Comparison of ENCODE assay signal across 20 cellular contexts in the genomic region with DNA sequence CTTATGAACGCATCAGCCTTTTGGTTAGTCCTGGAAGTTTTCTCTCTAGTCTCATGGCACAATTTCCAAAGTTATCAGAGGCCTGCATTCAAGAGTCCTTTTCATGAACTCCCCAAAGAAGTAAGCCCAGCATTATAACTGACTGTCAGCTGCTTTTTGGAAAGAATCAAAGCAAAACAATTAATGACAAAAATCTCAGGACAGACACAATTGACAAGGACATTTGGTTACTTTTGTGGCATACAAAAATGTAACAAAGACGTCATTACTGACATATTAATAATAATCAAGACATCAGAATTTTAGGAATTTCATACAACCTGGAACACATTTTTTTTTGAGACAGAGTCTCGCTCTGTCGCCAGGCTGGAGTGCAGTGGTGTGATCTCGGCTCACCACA. TPM values are rescaled to one million over a fixed set of nuclear protein-coding genes. Genes with fewer than 3 reads are reported as not detected.
DNase-seq lines count a peak whose midpoint lies in the region; ATAC-seq and TF ChIP-seq lines count a peak whose summit lies in the region.
"Had no signal": no experiment of that assay in that cellular context is flagged by ENCODE, and none has a peak within 500 bp of the region (broad histone marks: within the 10 kb centered on the region; RNA-seq: fewer than 3 reads in every experiment).

No MANE protein-coding gene starts in this region.

- peak overlapping the region; percentile 68 for H3K27ac Mint-ChIP-seq in T-helper 17 cell
- peak overlapping the region; percentile 34 for H3K27ac Mint-ChIP-seq in dendritic cell treated with granulocyte-macrophage colony-stimulating factor and Interleukin-4, amounts not matched to agents 40 ng/mL and 50 ng/mL, for 4 days
- peak overlapping the region in 4 of 6 donors; percentile 9 to 51 (median 28) for H3K27ac Mint-ChIP-seq in naive B cell
- no peak overlapping the region for H3K27ac Mint-ChIP-seq in T-helper 2 cell treated with Interferon-gamma antibody and Interleukin-4, amounts not matched to agents 5 μg/mL and 100 μg/mL, for 36 hours
- H3K27ac Mint-ChIP-seq: CD4-positive, alpha-beta T cell had no signal

- H3K9me3 ChIP-seq in T-helper 17 cell (ENCODE audit: control insufficient read depth, low read length, poor library complexity, severe bottlenecking): no peaks in the 10 kb centered on the region
- H3K9me3 ChIP-seq: Caco-2 had no signal

- ATAC-seq in T-helper 17 cell (no peak), naive B cell (ENCODE audit: low read depth in 2 of 2) (no peak), HG03442 (IDR thresholded peaks at IDR 0.05; ENCODE audit: unreplicated experiment) (no peak)
- ATAC-seq: SK-N-SH treated with all-trans-retinoic acid at 6 μM for 48 hours had no signal

- H3K4me3 Mint-ChIP-seq in T-helper 17 cell (no peak overlapping the region), naive B cell (peak overlapping the region in 1 of 8 donors; percentile 15)
- H3K4me3 Mint-ChIP-seq in dendritic cell treated with granulocyte-macrophage colony-stimulating factor and Interleukin-4, amounts not matched to agents 40 ng/mL and 50 ng/mL, for 4 days: no peak overlapping the region
- no peak overlapping the region for H3K4me3 Mint-ChIP-seq in T-helper 2 cell treated with Interferon-gamma antibody and Interleukin-4, amounts not matched to agents 5 μg/mL and 100 μg/mL, for 36 hours
- H3K4me3 Mint-ChIP-seq: CD4-positive, alpha-beta T cell had no signal

- peaks cover 16% of the 10 kb centered on the region for H3K9me3 Mint-ChIP-seq in dendritic cell treated with granulocyte-macrophage colony-stimulating factor and Interleukin-4, amounts not matched to agents 40 ng/mL and 50 ng/mL, for 4 days
- no peaks in the 10 kb centered on the region for H3K9me3 Mint-ChIP-seq in naive B cell
- H3K9me3 Mint-ChIP-seq in T-helper 2 cell treated with Interferon-gamma antibody and Interleukin-4, amounts not matched to agents 5 μg/mL and 100 μg/mL, for 36 hours: no peaks in the 10 kb centered on the region
- H3K9me3 Mint-ChIP-seq: CD4-positive, alpha-beta T cell had no signal

- H3K4me3 ChIP-seq in AG10803 (ENCODE audit: low read length): no peak overlapping the region

- H3K36me3 Mint-ChIP-seq in T-helper 17 cell (ENCODE audit: low read depth) (no peaks in the 10 kb centered on the region), naive B cell (peaks cover 8 to 11% of the 10 kb centered on the region in 2 donors)
- H3K36me3 Mint-ChIP-seq in dendritic cell treated with granulocyte-macrophage colony-stimulating factor and Interleukin-4, amounts not matched to agents 40 ng/mL and 50 ng/mL, for 4 days (ENCODE audit: low read depth): peaks cover 30% of the 10 kb centered on the region
- H3K36me3 Mint-ChIP-seq in T-helper 2 cell treated with Interferon-gamma antibody and Interleukin-4, amounts not matched to agents 5 μg/mL and 100 μg/mL, for 36 hours (ENCODE audit: low read depth): peaks cover 10% of the 10 kb centered on the region

- no peak for TF ChIP-seq CTCF in AG10803 (conservative IDR thresholded peaks at IDR 0.05; ENCODE audit: low read length)

- peak; percentile 16 for DNase-seq in AG10803 (ENCODE audit: low read depth)
- DNase-seq in T-helper 17 cell: no peak
- no peak for DNase-seq in naive B cell
- no peak for DNase-seq in NOMO-1 treated with dmso at 0.1 percent for 144 hours (lab: John Stamatoyannopoulos, UW; ENCODE audit: unreplicated experiment)
- no peak for DNase-seq in T-helper 2 cell treated with Interferon-gamma antibody and Interleukin-4, amounts not matched to agents 5 μg/mL and 100 μg/mL, for 36 hours (ENCODE audit: low spot score)
- no peak for DNase-seq in cerebellum (ENCODE audit: low spot score)
- DNase-seq: Caco-2; CD4-positive, alpha-beta T cell; GDM1; GOT3; MV-4-11; NCI-H1417; NCI-H187 treated with DMSO at 0.1 percent for 48 hours; NCI-H226; NCI-H524; NCI-H82; SHP77 had no signal

- H3K4me1 Mint-ChIP-seq in T-helper 17 cell: peaks cover 11% of the 10 kb centered on the region
- peaks cover 46% of the 10 kb centered on the region for H3K4me1 Mint-ChIP-seq in dendritic cell treated with granulocyte-macrophage colony-stimulating factor and Interleukin-4, amounts not matched to agents 40 ng/mL and 50 ng/mL, for 4 days (ENCODE audit: low read depth)
- peaks cover 26 to 36% (median 33%) of the 10 kb centered on the region in 3 donors for H3K4me1 Mint-ChIP-seq in naive B cell
- peaks cover 5% of the 10 kb centered on the region for H3K4me1 Mint-ChIP-seq in T-helper 2 cell treated with Interferon-gamma antibody and Interleukin-4, amounts not matched to agents 5 μg/mL and 100 μg/mL, for 36 hours (ENCODE audit: low read depth)

- H3K27me3 Mint-ChIP-seq in T-helper 17 cell (no peaks in the 10 kb centered on the region), naive B cell (no peaks in the 10 kb centered on the region)
- H3K27me3 Mint-ChIP-seq in dendritic cell treated with granulocyte-macrophage colony-stimulating factor and Interleukin-4, amounts not matched to agents 40 ng/mL and 50 ng/mL, for 4 days: no peaks in the 10 kb centered on the region
- H3K27me3 Mint-ChIP-seq in T-helper 2 cell treated with Interferon-gamma antibody and Interleukin-4, amounts not matched to agents 5 μg/mL and 100 μg/mL, for 36 hours (ENCODE audit: low read depth): no peaks in the 10 kb centered on the region
- H3K27me3 Mint-ChIP-seq: CD4-positive, alpha-beta T cell had no signal

- intact Hi-C loops in dendritic cell treated with granulocyte-macrophage colony-stimulating factor and Interleukin-4, amounts not matched to agents 40 ng/mL and 50 ng/mL, for 4 days (cut with micrococcal nuclease): no loop called here

RNA-seq across cellular contexts. Expression of a gene that starts 21.2 kb away (rescaled TPM):
- 10 to 100 TPM; 23.8 to 26.2 TPM for total RNA-seq in T-helper 17 cell
- 10 to 100 TPM; 30.4 to 67.1 (median 43.0) TPM for polyA plus RNA-seq in naive B cell (ENCODE audit: low read depth in 6 of 6)
- 110 TPM for total RNA-seq in cerebellum

RNA-seq across cellular contexts. Expression of a gene that starts 36.1 kb away (rescaled TPM):
- total RNA-seq in T-helper 17 cell: 10 to 100 TPM; 70.8 to 83.8 TPM
- polyA plus RNA-seq in naive B cell (ENCODE audit: low read depth in 6 of 6): 100 to 1,000 TPM; 182 to 257 (median 184) TPM
- total RNA-seq in cerebellum: 75.0 TPM
